ENCODE assay signal across 7 cellular contexts in genomic region chr6:151014404-151015150, GRCh38.
DNase-seq lines count a peak whose midpoint lies in the region; ATAC-seq and TF ChIP-seq lines count a peak whose summit lies in the region.

No MANE protein-coding gene starts in this region.

- ATAC-seq in HG02884 (IDR thresholded peaks at IDR 0.05; ENCODE audit: unreplicated experiment) (peak; percentile 63), lung (ENCODE audit: insufficient read depth, low FRiP score) (peak; percentile 66)

- H3K27me3 ChIP-seq in lung (ENCODE audit: control insufficient read depth, insufficient read depth) = no peaks in the 10 kb centered on the region

- TF ChIP-seq CTCF in GM12875 (IDR thresholded peaks at IDR 0.05; ENCODE audit: borderline replicate concordance, insufficient read depth, low read depth, low read length) = peak; percentile 89
- TF ChIP-seq CTCF in lung (IDR thresholded peaks at IDR 0.05; ENCODE audit: control extremely low read depth, extremely low read depth) = peak; percentile 85

- H3K36me3 ChIP-seq in lung (ENCODE audit: control insufficient read depth in 2 of 2, insufficient read depth in 2 of 2, low read length in 2 of 2) = peaks cover 2 to 3% of the 10 kb centered on the region in 2 donors

- H3K4me3 ChIP-seq in GM12875 (ENCODE audit: low read depth, low read length) = no peak overlapping the region
- no peak overlapping the region for H3K4me3 ChIP-seq in lung

- no peaks in the 10 kb centered on the region for H3K9me3 ChIP-seq in lung (ENCODE audit: control insufficient read depth in 2 of 2, insufficient read depth in 1 of 2, low read length in 1 of 2)

- H3K4me1 ChIP-seq in lung (ENCODE audit: control insufficient read depth in 2 of 2, insufficient read depth in 2 of 2, low read length in 2 of 2) = peaks cover 0 to 2% of the 10 kb centered on the region in 2 donors

- no peak overlapping the region for H3K27ac ChIP-seq in lung (ENCODE audit: low read depth in 1 of 2, low read length in 1 of 2)

- peak; percentile 80 for DNase-seq in NCI-H2171 treated with DMSO at 0.1 percent for 48 hours (lab: John Stamatoyannopoulos, UW)
- DNase-seq in activated CD4-positive, alpha-beta T cell treated with anti-CD3 and anti-CD28 coated beads for 4 hours = peak; percentile 37 to 46
- DNase-seq in dermis blood vessel endothelial cell = peak; percentile 90
- peak; percentile 60 for DNase-seq in lung (ENCODE audit: low spot score)
- peak; percentile 30 for DNase-seq in stimulated activated CD8-positive, alpha-beta memory T cell treated with anti-CD3 and anti-CD28 coated beads, Interleukin-15, amount 100 ng/mL, for 1 hour (ENCODE audit: low read depth)

- WGBS in lung, 2 donors = 43 to 66% methylated on average over 6 of the region's 6 CpGs

Comparison
In these comparisons a context has a peak if more than half of its experiments do, and no peak if none do; other contexts are left out.
1. DNase-seq: peak in every context shown above with its lines; median percentile 90 in dermis blood vessel endothelial cell; 80 in NCI-H2171 treated with DMSO at 0.1 percent for 48 hours; 60 in lung; 42 in activated CD4-positive, alpha-beta T cell treated with anti-CD3 and anti-CD28 coated beads for 4 hours; 30 in stimulated activated CD8-positive, alpha-beta memory T cell treated with anti-CD3 and anti-CD28 coated beads, Interleukin-15, amount 100 ng/mL, for 1 hour.